Comparison of ENCODE assay signal across 2 cellular contexts in the genomic region with DNA sequence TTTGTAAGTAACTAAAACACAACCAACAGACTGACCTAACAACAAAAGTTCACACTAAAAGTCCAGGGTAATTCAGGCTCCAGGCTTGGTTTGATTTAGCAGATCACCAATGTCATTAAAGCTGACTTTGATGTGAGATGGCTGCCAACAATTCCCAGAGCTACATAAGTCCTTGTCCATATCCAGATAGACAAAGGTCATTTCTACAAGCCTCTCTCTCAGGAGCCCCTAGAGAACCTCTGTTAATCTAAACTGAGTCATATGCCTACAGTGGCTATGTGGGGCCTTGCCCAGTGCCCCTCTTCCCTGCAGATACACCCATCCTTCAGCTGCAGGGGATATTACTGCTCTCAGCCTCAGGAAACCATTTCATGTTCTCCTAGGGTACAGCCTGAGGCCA.
TF ChIP-seq lines count a peak whose summit lies in the region.

No MANE protein-coding gene starts in this region.

TF ChIP-seq in K562, 482 proteins besides CTCF, POLR2A, EP300 and RAD21:
- TF ChIP-seq SP2 (IDR thresholded peaks at IDR 0.05; ENCODE audit: extremely low read depth, low read depth, low read length, poor library complexity, severe bottlenecking): no peak

TF ChIP-seq in SK-N-SH treated with all-trans-retinoic acid at 6 μM for 48 hours, 23 proteins besides CTCF, POLR2A, EP300 and RAD21:
- TF ChIP-seq PPARA (CRISPR knock-in tag; IDR thresholded peaks at IDR 0.05; ENCODE audit: borderline replicate concordance) (no peak), TCF4 (CRISPR knock-in tag; IDR thresholded peaks at IDR 0.05; ENCODE audit: borderline replicate concordance) (no peak), ZFP3 (CRISPR knock-in tag; IDR thresholded peaks at IDR 0.05) (no peak), ZNF8 (CRISPR knock-in tag; IDR thresholded peaks at IDR 0.05) (no peak), ARNTL (CRISPR knock-in tag; IDR thresholded peaks at IDR 0.05; ENCODE audit: borderline replicate concordance, low read depth) (no peak), ZFP30 (CRISPR knock-in tag; IDR thresholded peaks at IDR 0.05) (no peak), ESRRG (CRISPR knock-in tag; IDR thresholded peaks at IDR 0.05) (no peak), CSDC2 (CRISPR knock-in tag; IDR thresholded peaks at IDR 0.05) (no peak)
- TF ChIP-seq, protein P1, sequence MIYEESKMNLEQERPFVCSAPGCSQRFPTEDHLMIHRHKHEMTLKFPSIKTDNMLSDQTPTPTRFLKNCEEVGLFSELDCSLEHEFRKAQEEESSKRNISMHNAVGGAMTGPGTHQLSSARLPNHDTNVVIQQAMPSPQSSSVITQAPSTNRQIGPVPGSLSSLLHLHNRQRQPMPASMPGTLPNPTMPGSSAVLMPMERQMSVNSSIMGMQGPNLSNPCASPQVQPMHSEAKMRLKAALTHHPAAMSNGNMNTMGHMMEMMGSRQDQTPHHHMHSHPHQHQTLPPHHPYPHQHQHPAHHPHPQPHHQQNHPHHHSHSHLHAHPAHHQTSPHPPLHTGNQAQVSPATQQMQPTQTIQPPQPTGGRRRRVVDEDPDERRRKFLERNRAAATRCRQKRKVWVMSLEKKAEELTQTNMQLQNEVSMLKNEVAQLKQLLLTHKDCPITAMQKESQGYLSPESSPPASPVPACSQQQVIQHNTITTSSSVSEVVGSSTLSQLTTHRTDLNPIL (CRISPR knock-in tag; IDR thresholded peaks at IDR 0.05; ENCODE audit: low read depth): no peak
- TF ChIP-seq, protein P2, sequence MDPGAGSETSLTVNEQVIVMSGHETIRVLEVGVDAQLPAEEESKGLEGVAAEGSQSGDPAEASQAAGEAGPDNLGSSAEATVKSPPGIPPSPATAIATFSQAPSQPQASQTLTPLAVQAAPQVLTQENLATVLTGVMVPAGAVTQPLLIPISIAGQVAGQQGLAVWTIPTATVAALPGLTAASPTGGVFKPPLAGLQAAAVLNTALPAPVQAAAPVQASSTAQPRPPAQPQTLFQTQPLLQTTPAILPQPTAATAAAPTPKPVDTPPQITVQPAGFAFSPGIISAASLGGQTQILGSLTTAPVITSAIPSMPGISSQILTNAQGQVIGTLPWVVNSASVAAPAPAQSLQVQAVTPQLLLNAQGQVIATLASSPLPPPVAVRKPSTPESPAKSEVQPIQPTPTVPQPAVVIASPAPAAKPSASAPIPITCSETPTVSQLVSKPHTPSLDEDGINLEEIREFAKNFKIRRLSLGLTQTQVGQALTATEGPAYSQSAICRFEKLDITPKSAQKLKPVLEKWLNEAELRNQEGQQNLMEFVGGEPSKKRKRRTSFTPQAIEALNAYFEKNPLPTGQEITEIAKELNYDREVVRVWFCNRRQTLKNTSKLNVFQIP (CRISPR knock-in tag; IDR thresholded peaks at IDR 0.05; ENCODE audit: borderline replicate concordance, low read depth): no peak
- TF ChIP-seq, protein P3, sequence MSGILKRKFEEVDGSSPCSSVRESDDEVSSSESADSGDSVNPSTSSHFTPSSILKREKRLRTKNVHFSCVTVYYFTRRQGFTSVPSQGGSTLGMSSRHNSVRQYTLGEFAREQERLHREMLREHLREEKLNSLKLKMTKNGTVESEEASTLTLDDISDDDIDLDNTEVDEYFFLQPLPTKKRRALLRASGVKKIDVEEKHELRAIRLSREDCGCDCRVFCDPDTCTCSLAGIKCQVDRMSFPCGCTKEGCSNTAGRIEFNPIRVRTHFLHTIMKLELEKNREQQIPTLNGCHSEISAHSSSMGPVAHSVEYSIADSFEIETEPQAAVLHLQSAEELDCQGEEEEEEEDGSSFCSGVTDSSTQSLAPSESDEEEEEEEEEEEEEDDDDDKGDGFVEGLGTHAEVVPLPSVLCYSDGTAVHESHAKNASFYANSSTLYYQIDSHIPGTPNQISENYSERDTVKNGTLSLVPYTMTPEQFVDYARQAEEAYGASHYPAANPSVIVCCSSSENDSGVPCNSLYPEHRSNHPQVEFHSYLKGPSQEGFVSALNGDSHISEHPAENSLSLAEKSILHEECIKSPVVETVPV (CRISPR knock-in tag; IDR thresholded peaks at IDR 0.05): no peak
